ENCODE assay signal across 8 cellular contexts in genomic region chr2:109501461-109501860, GRCh38.
"Had no signal": no experiment of that assay in that cellular context is flagged by ENCODE, and none has a peak within 500 bp of the region (broad histone marks: within the 10 kb centered on the region; RNA-seq: fewer than 3 reads in every experiment).

No MANE protein-coding gene starts in this region.

- H3K36me3 ChIP-seq: HAP-1 had no signal

- H3K4me1 ChIP-seq: HAP-1 had no signal

- H3K27ac ChIP-seq: HL-60 had no signal

- DNase-seq: HFFc6, KG1 had no signal

- H3K4me3 Mint-ChIP-seq: GM23338, HFFc6 had no signal

- H3K4me2 ChIP-seq: GM23338 had no signal

- H3K9me3 Mint-ChIP-seq: GM23338, HFFc6 had no signal

- H3K27ac Mint-ChIP-seq: GM23338, HFFc6 had no signal

- H2AFZ ChIP-seq: GM23338 had no signal

- H3K4me3 ChIP-seq: GM23338, HAP-1, K562 had no signal

- H3K9me3 ChIP-seq: HAP-1 had no signal

- ATAC-seq: HCT116, HepG2, K562 had no signal
